32 cellular contexts compared by ENCODE assay signal in genomic region chr7:109076561-109076960, GRCh38.
"Had no signal": no experiment of that assay in that cellular context is flagged by ENCODE, and none has a peak within 500 bp of the region (broad histone marks: within the 10 kb centered on the region; RNA-seq: fewer than 3 reads in every experiment).

No MANE protein-coding gene starts in this region.

- H3K9me3 ChIP-seq: adrenal gland, ascending aorta, body of pancreas, breast epithelium had no signal

- H3K36me3 ChIP-seq: adrenal gland, ascending aorta, brain microvascular endothelial cell, breast epithelium, cardiac muscle cell had no signal

- H3K27ac ChIP-seq: adrenal gland, ascending aorta, body of pancreas, brain microvascular endothelial cell, breast epithelium, cardiac muscle cell had no signal

- ATAC-seq: activated naive CD4-positive, alpha-beta T cell treated with anti-CD3 and anti-CD28 coated beads, Interleukin-2, amount 50 U/mL, for 72 hours; activated naive CD8-positive, alpha-beta T cell treated with anti-CD3 and anti-CD28 coated beads, Interleukin-2, amount 50 U/mL, for 24 hours; activated T-cell treated with anti-CD3 and anti-CD28 coated beads, Interleukin-2, amount 50 U/mL, for 4 hours; activated T-cell treated with anti-CD3 and anti-CD28 coated beads, Interleukin-2, amount 50 U/mL, for 72 hours; activated T-helper 17 cell treated with anti-CD3 and anti-CD28 coated beads, Interleukin-2, amount 50 U/mL, for 72 hours; body of pancreas had no signal

- DNase-seq: activated effector memory CD4-positive, alpha-beta T cell treated with anti-CD3 and anti-CD28 coated beads, Interleukin-2, amount 50 U/mL, for 16 hours; activated effector memory CD4-positive, alpha-beta T cell treated with Interleukin-2 at 50 U/mL for 16 hours; activated gamma-delta T cell; activated gamma-delta T cell treated with Interleukin-2 at 50 U/mL for 16 hours; activated naive CD4-positive, alpha-beta T cell; activated naive CD4-positive, alpha-beta T cell treated with anti-CD3 and anti-CD28 coated beads for 36 hours; activated naive CD4-positive, alpha-beta T cell treated with anti-CD3 and anti-CD28 coated beads, Interleukin-2, amount 10 ng/mL, durations not matched to agents 7 days and 5 days; activated naive CD4-positive, alpha-beta T cell treated with anti-CD3 and anti-CD28 coated beads, Interleukin-2, amount 50 U/mL, for 16 hours; activated naive CD4-positive, alpha-beta T cell treated with Interleukin-2 at 50 U/mL for 16 hours; activated naive CD8-positive, alpha-beta T cell treated with anti-CD3 and anti-CD28 coated beads for 36 hours; activated naive CD8-positive, alpha-beta T cell treated with anti-CD3 and anti-CD28 coated beads, Interleukin-2, amount 10 ng/mL, durations not matched to agents 7 days and 5 days; activated naive CD8-positive, alpha-beta T cell treated with anti-CD3 and anti-CD28 coated beads, Interleukin-2, amount 50 U/mL, for 24 hours; activated T-cell treated with anti-CD3 and anti-CD28 coated beads, Interleukin-2, amount 50 U/mL, for 1 hour; activated T-cell treated with anti-CD3 and anti-CD28 coated beads, Interleukin-2, amount 50 U/mL, for 24 hours; activated T-cell treated with anti-CD3 and anti-CD28 coated beads, Interleukin-2, amount 50 U/mL, for 4 hours; activated T-cell treated with anti-CD3 and anti-CD28 coated beads, Interleukin-2, amount 50 U/mL, for 48 hours; activated T-cell treated with anti-CD3 and anti-CD28 coated beads, Interleukin-2, amount 50 U/mL, for 72 hours; adrenal gland; amniotic stem cell; amygdala; anterior cingulate cortex; aorta; body of pancreas; brain microvascular endothelial cell; caudate nucleus; central memory CD4-positive, alpha-beta T cell; cerebellar nuclear complex had no signal

- H3K4me3 ChIP-seq: adrenal gland, ascending aorta, body of pancreas, breast epithelium, cardiac muscle cell had no signal

- H3K27me3 ChIP-seq: adrenal gland, ascending aorta, body of pancreas, brain microvascular endothelial cell, breast epithelium, cardiac muscle cell had no signal
